ENCODE assay signal across 8 cellular contexts in genomic region chr17:28227278-28228108, GRCh38.
DNase-seq lines count a peak whose midpoint lies in the region; ATAC-seq and TF ChIP-seq lines count a peak whose summit lies in the region.

No MANE protein-coding gene starts in this region.

- no peaks in the 10 kb centered on the region for H3K79me2 ChIP-seq in fibroblast of lung (ENCODE audit: control insufficient read depth, insufficient read depth, low read length)

- H2AFZ ChIP-seq in fibroblast of lung (ENCODE audit: low read length), result peak overlapping the region; percentile 29

- no peak for TF ChIP-seq EP300 in gastroesophageal sphincter (IDR thresholded peaks at IDR 0.05)

- H3K4me1 ChIP-seq in fibroblast of lung (ENCODE audit: control insufficient read depth, extremely low read depth, insufficient read depth, low read length) (no peaks in the 10 kb centered on the region), gastroesophageal sphincter (peaks cover 0 to 14% (median 8%) of the 10 kb centered on the region in 3 donors)

- CTCF ChIA-PET in activated CD4-positive, alpha-beta memory T cell treated with anti-CD3 and anti-CD28 coated beads, Interleukin-2, amount 10 ng/mL, durations not matched to agents 7 days and 5 days (lab: Charles Lee), result no interaction called here

- DNase-seq in DMS114 treated with DMSO at 0.1 percent for 48 hours (lab: John Stamatoyannopoulos, UW; ENCODE audit: unreplicated experiment) (peak; percentile 79), NCI-H1092 (lab: John Stamatoyannopoulos, UW) (peak; percentile 75), fibroblast of lung (ENCODE audit: low read depth in 2 of 2) (peak; percentile 19 to 43), neural crest cell (ENCODE audit: low read depth, low spot score) (peak; percentile 69), amniotic stem cell (lab: John Stamatoyannopoulos, UW) (no peak)
- DNase-seq in activated CD4-positive, alpha-beta memory T cell treated with anti-CD3 and anti-CD28 coated beads, Interleukin-2, amount 10 ng/mL, durations not matched to agents 7 days and 5 days, result peak; percentile 27

- ATAC-seq in gastroesophageal sphincter, result no peak
- no peak for ATAC-seq in GM18909 (IDR thresholded peaks at IDR 0.05; ENCODE audit: poor library complexity, unreplicated experiment)

- H3K36me3 ChIP-seq in fibroblast of lung (ENCODE audit: control insufficient read depth, insufficient read depth, low read length) (no peaks in the 10 kb centered on the region), gastroesophageal sphincter (no peaks in the 10 kb centered on the region)

- TF ChIP-seq POLR2A in gastroesophageal sphincter (IDR thresholded peaks at IDR 0.05), result no peak

- peaks cover 30% of the 10 kb centered on the region for H3K27me3 ChIP-seq in fibroblast of lung (ENCODE audit: control insufficient read depth, insufficient read depth, low read length)
- H3K27me3 ChIP-seq in gastroesophageal sphincter, result peaks cover 60% of the 10 kb centered on the region

- peaks cover 28% of the 10 kb centered on the region for H3K4me1 Mint-ChIP-seq in activated CD4-positive, alpha-beta memory T cell treated with anti-CD3 and anti-CD28 coated beads, Interleukin-2, amount 10 ng/mL, durations not matched to agents 7 days and 5 days
- H3K4me1 Mint-ChIP-seq in neural crest cell, result peaks cover 14% of the 10 kb centered on the region

- no peak for TF ChIP-seq CTCF in fibroblast of lung (conservative IDR thresholded peaks at IDR 0.05 in 1 of 2, IDR thresholded peaks at IDR 0.05 in 1 of 2; ENCODE audit: low read depth in 1 of 2, low read length in 2 of 2)
- TF ChIP-seq CTCF in neural crest cell (conservative IDR thresholded peaks at IDR 0.05), result no peak
- TF ChIP-seq CTCF in gastroesophageal sphincter (IDR thresholded peaks at IDR 0.05), result no peak

- H3K9me3 ChIP-seq in fibroblast of lung (ENCODE audit: control insufficient read depth, insufficient read depth, low read depth, low read length) (no peaks in the 10 kb centered on the region), gastroesophageal sphincter (no peaks in the 10 kb centered on the region)

- H3K27ac ChIP-seq in fibroblast of lung (ENCODE audit: insufficient read depth, low read length) (no peak overlapping the region), gastroesophageal sphincter (no peak overlapping the region)

- H3K36me3 Mint-ChIP-seq in activated CD4-positive, alpha-beta memory T cell treated with anti-CD3 and anti-CD28 coated beads, Interleukin-2, amount 10 ng/mL, durations not matched to agents 7 days and 5 days (ENCODE audit: low read depth), result no peaks in the 10 kb centered on the region
- H3K36me3 Mint-ChIP-seq in neural crest cell (ENCODE audit: low read depth), result no peaks in the 10 kb centered on the region

- POLR2A ChIA-PET in activated CD4-positive, alpha-beta memory T cell treated with anti-CD3 and anti-CD28 coated beads, Interleukin-2, amount 10 ng/mL, durations not matched to agents 7 days and 5 days (lab: Charles Lee), result no interaction called here

- no peaks in the 10 kb centered on the region for H3K9me3 Mint-ChIP-seq in activated CD4-positive, alpha-beta memory T cell treated with anti-CD3 and anti-CD28 coated beads, Interleukin-2, amount 10 ng/mL, durations not matched to agents 7 days and 5 days
- no peaks in the 10 kb centered on the region for H3K9me3 Mint-ChIP-seq in neural crest cell

- H3K27me3 Mint-ChIP-seq in activated CD4-positive, alpha-beta memory T cell treated with anti-CD3 and anti-CD28 coated beads, Interleukin-2, amount 10 ng/mL, durations not matched to agents 7 days and 5 days, result peaks cover 44% of the 10 kb centered on the region
- peaks cover 30% of the 10 kb centered on the region for H3K27me3 Mint-ChIP-seq in neural crest cell (ENCODE audit: low read depth)

- WGBS in gastroesophageal sphincter (ENCODE audit: low coverage in 1 of 2), 2 donors, result 0 to 2% methylated on average over 5 to 11 of the region's 68 CpGs

- H3K4me3 ChIP-seq in fibroblast of lung (replicated peaks in 1 of 4; ENCODE audit: control extremely low read depth in 1 of 4, insufficient read depth in 1 of 4, low read depth in 3 of 4, low read length in 4 of 4) (peak overlapping the region in 3 of 4 experiments; percentile 36 to 52 (median 40)), gastroesophageal sphincter (peak overlapping the region in 1 of 2 donors; percentile 37)

- H3K4me3 Mint-ChIP-seq in activated CD4-positive, alpha-beta memory T cell treated with anti-CD3 and anti-CD28 coated beads, Interleukin-2, amount 10 ng/mL, durations not matched to agents 7 days and 5 days, result peak overlapping the region; percentile 64
- H3K4me3 Mint-ChIP-seq in neural crest cell, result peak overlapping the region; percentile 93

- H3K27ac Mint-ChIP-seq in activated CD4-positive, alpha-beta memory T cell treated with anti-CD3 and anti-CD28 coated beads, Interleukin-2, amount 10 ng/mL, durations not matched to agents 7 days and 5 days, result no peak overlapping the region
- H3K27ac Mint-ChIP-seq in neural crest cell (ENCODE audit: unreplicated experiment), result peak overlapping the region; percentile 78

- peak overlapping the region; percentile 94 for H3K4me2 ChIP-seq in fibroblast of lung (ENCODE audit: extremely low read depth, insufficient read depth, low read length)

- no peak overlapping the region for H3K9ac ChIP-seq in fibroblast of lung (ENCODE audit: insufficient read depth, low read length)

- H4K20me1 ChIP-seq in fibroblast of lung (ENCODE audit: control insufficient read depth, extremely low read depth, insufficient read depth, low read length), result no peaks in the 10 kb centered on the region
